Comparison of ENCODE assay signal across 2 cellular contexts in the genomic region with DNA sequence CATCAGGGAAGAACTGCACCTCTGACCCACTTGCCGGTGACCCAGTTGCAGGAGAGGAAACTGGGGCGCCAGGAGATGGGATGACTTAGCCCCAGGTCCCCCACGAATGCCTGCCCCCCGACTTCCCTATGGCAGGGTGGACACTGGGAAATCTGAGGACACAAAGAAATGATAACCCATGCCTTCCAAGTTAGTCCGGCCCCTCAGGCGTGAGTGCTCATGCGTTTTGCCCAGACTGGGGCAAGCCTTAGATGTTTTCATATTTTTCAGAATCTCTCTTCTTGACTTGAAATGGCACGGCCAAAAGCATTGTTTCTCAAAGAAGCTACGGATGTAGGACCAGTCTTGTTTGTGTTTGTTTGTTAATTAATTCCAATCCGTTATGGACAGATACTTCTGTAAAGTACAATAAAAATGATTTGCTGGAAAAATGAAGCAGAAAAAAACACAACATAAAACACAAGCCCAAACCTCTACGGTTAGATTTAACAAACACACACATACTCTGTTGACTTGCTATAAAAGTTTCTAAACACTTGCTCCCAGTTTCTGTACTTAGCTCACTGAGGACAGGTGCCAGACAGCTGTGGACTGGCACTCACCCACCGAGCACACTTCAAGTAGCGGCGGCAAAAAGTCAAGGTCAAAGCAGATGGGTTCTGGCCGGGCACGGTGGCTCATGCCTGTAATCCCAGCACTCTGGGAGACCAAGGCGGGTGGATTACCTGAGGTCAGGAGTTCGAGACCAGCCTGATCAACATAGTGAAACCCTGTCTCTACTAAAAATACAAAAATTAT.
TF ChIP-seq lines count a peak whose summit lies in the region.

No MANE protein-coding gene starts in this region.

TF ChIP-seq in IMR-90, 13 proteins besides CTCF, POLR2A, EP300 and RAD21:
- TF ChIP-seq, protein P1, sequence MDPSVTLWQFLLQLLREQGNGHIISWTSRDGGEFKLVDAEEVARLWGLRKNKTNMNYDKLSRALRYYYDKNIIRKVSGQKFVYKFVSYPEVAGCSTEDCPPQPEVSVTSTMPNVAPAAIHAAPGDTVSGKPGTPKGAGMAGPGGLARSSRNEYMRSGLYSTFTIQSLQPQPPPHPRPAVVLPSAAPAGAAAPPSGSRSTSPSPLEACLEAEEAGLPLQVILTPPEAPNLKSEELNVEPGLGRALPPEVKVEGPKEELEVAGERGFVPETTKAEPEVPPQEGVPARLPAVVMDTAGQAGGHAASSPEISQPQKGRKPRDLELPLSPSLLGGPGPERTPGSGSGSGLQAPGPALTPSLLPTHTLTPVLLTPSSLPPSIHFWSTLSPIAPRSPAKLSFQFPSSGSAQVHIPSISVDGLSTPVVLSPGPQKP (IDR thresholded peaks at IDR 0.05; ENCODE audit: borderline replicate concordance, low read depth, low read length) = no peak

TF ChIP-seq in GM12891, 5 proteins besides CTCF, POLR2A, EP300 and RAD21:
- TF ChIP-seq PAX5 (IDR thresholded peaks at IDR 0.05; ENCODE audit: insufficient read depth, low read length, severe bottlenecking) = no peak
- TF ChIP-seq POU2F2 (IDR thresholded peaks at IDR 0.05; ENCODE audit: low read depth, low read length) = no peak
- no peak for TF ChIP-seq TAF1 (IDR thresholded peaks at IDR 0.05; ENCODE audit: low read depth, low read length)
- TF ChIP-seq SPI1 (IDR thresholded peaks at IDR 0.05; ENCODE audit: low read depth, low read length) = no peak
- no peak for TF ChIP-seq POLR2AphosphoS5 (IDR thresholded peaks at IDR 0.05; ENCODE audit: low read depth, low read length)
